In the genomic region with DNA sequence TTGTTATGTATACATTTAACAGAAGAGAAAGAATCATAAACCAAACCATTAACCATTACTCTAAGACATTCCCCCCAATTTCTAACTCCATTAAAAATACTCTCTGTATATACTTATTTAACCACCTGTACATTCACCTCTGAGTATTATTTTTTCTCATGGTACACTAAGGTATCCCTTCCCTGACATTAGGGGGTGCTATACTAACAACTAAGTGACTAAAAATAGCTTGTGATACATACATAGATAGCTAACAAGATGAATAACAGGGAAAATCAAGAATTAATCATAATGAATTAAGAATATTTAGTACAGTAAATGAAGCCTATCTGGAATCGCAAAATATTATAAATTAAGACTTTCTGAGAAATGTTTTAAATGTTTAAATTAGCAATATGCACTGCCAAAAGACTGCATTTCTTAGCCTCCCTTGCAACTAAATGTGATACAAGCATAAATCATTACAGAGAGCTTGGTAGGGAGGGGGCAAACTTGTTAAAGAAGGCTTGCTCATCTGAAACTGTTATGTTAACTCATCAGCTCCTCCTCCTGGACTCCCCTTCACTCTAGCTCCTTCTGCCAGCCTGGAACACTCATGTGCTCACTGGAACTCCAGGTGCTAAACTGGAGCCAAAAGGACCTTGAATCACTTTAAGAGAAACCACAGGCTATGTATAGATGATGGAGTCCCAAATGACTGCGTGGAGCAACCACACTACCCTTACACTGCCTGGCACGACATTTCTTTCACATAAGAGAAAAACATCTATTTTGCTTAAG, we compare ENCODE assay signal across 7 cellular contexts. TPM values are rescaled to one million over a fixed set of nuclear protein-coding genes. Genes with fewer than 3 reads are reported as not detected.
DNase-seq lines count a peak whose midpoint lies in the region; ATAC-seq, FAIRE-seq and TF ChIP-seq lines count a peak whose summit lies in the region.

No MANE protein-coding gene starts in this region.

- TF ChIP-seq EP300 in upper lobe of left lung (IDR thresholded peaks at IDR 0.05), result no peak

- DNase-seq in Daoy (ENCODE audit: low read depth) (peak; percentile 16), GM19239 (ENCODE audit: insufficient read length, low spot score) (no peak), RKO (ENCODE audit: low spot score) (peak; percentile 79), foreskin fibroblast (peak; percentile 24 to 52), upper lobe of left lung (no peak)
- no peak for DNase-seq in activated CD8-positive, alpha-beta memory T cell treated with anti-CD3 and anti-CD28 coated beads, Interleukin-2, amount 50 U/mL, for 48 hours

- H3K4me1 ChIP-seq in upper lobe of left lung, result no peaks in the 10 kb centered on the region

- no peak for TF ChIP-seq POLR2A in upper lobe of left lung (IDR thresholded peaks at IDR 0.05)

- WGBS in upper lobe of left lung, 2 donors, result 96 to 98% methylated on average over 3 of the region's 3 CpGs

- TF ChIP-seq CTCF in foreskin fibroblast (IDR thresholded peaks at IDR 0.05; ENCODE audit: low read depth, low read length) (peak; percentile 24), upper lobe of left lung (IDR thresholded peaks at IDR 0.05) (peak in 4 of 6 experiments; percentile 26 to 54 (median 40))

- FAIRE-seq in GM19239 (lab: Jason Lieb, UNC), result peak; percentile 26

- H3K4me3 ChIP-seq in foreskin fibroblast (ENCODE audit: low read depth in 1 of 2, low read length in 2 of 2) (no peak overlapping the region), upper lobe of left lung (no peak overlapping the region)

- H3K27ac ChIP-seq in upper lobe of left lung, result no peak overlapping the region

- H3K27me3 ChIP-seq in upper lobe of left lung, result no peaks in the 10 kb centered on the region

- peaks cover 2 to 51% (median 17%) of the 10 kb centered on the region in 4 donors for H3K36me3 ChIP-seq in upper lobe of left lung

- H3K9me3 ChIP-seq in upper lobe of left lung, result no peaks in the 10 kb centered on the region

- peak; percentile 70 for ATAC-seq in HG03457 (IDR thresholded peaks at IDR 0.05; ENCODE audit: unreplicated experiment)
- ATAC-seq in upper lobe of left lung (ENCODE audit: low FRiP score in 2 of 2), result peak in 1 of 2 donors; percentile 62

RNA-seq across cellular contexts. Expression of a gene that starts 14.9 kb away (rescaled TPM):
- 10.0 and 14.0 TPM in 2 replicates for total RNA-seq in Daoy (2014; rRNA removed; shearing (Covaris generic))
- 10 to 100 TPM; 20.8 to 56.6 (median 36.6) TPM for total RNA-seq in upper lobe of left lung

Comparison
In these comparisons a context has a peak if more than half of its experiments do, and no peak if none do; other contexts are left out.
1. DNase-seq: peak in Daoy (single experiment), RKO (single experiment) and foreskin fibroblast (2 of 2); none in GM19239 (single experiment), upper lobe of left lung (0 of 2) and activated CD8-positive, alpha-beta memory T cell treated with anti-CD3 and anti-CD28 coated beads, Interleukin-2, amount 50 U/mL, for 48 hours (single experiment).